ENCODE assay signal across 1 cellular context in genomic region chr6:31660998-31661866, GRCh38.
TF ChIP-seq lines count a peak whose summit lies in the region.

No MANE protein-coding gene starts in this region.

TF ChIP-seq in GM12891, 5 proteins besides CTCF, POLR2A, EP300 and RAD21:
- no peak for TF ChIP-seq PAX5 (IDR thresholded peaks at IDR 0.05; ENCODE audit: insufficient read depth, low read length, severe bottlenecking)
- TF ChIP-seq SPI1 (IDR thresholded peaks at IDR 0.05; ENCODE audit: low read depth, low read length), result no peak; the same call in 1 of the 2 replicates
- TF ChIP-seq POU2F2 (IDR thresholded peaks at IDR 0.05; ENCODE audit: low read depth, low read length), result no peak
- TF ChIP-seq TAF1 (IDR thresholded peaks at IDR 0.05; ENCODE audit: low read depth, low read length), result no peak
- no peak for TF ChIP-seq POLR2AphosphoS5 (IDR thresholded peaks at IDR 0.05; ENCODE audit: low read depth, low read length)
